ENCODE assay signal across 21 cellular contexts in genomic region chrX:115553171-115553570, GRCh38.
"Had no signal": no experiment of that assay in that cellular context is flagged by ENCODE, and none has a peak within 500 bp of the region (broad histone marks: within the 10 kb centered on the region; RNA-seq: fewer than 3 reads in every experiment).

No MANE protein-coding gene starts in this region.

- H3K27me3 ChIP-seq: ascending aorta, ovary, sigmoid colon, thyroid gland had no signal

- H3K4me1 Mint-ChIP-seq: activated CD4-positive, alpha-beta T cell treated with anti-CD3 and anti-CD28 coated beads for 36 hours; activated naive CD4-positive, alpha-beta T cell treated with anti-CD3 and anti-CD28 coated beads, Interleukin-2, amount 10 ng/mL, durations not matched to agents 7 days and 5 days; stimulated activated effector memory CD8-positive, alpha-beta T cell treated with anti-CD3 and anti-CD28 coated beads, Interleukin-12 subunit alpha, Interleukin-12 subunit beta, amount 100 ng/mL, for 72 hours had no signal

- H3K27ac ChIP-seq: ascending aorta, breast epithelium, heart left ventricle, ovary, sigmoid colon, thyroid gland, VCaP had no signal

- H3K9me3 ChIP-seq: ascending aorta, breast epithelium, heart left ventricle, ovary, sigmoid colon, thyroid gland had no signal

- ATAC-seq: activated CD4-positive, alpha-beta T cell treated with anti-CD3 and anti-CD28 coated beads for 36 hours; heart left ventricle; left cardiac atrium; stimulated activated effector memory CD8-positive, alpha-beta T cell treated with anti-CD3 and anti-CD28 coated beads, Interleukin-12 subunit alpha, Interleukin-12 subunit beta, amount 100 ng/mL, for 72 hours had no signal

- H3K36me3 Mint-ChIP-seq: activated CD4-positive, alpha-beta memory T cell treated with anti-CD3 and anti-CD28 coated beads for 36 hours; activated naive CD4-positive, alpha-beta T cell treated with anti-CD3 and anti-CD28 coated beads, Interleukin-2, amount 10 ng/mL, durations not matched to agents 7 days and 5 days; stimulated activated effector memory CD8-positive, alpha-beta T cell treated with anti-CD3 and anti-CD28 coated beads, Interleukin-12 subunit alpha, Interleukin-12 subunit beta, amount 100 ng/mL, for 72 hours had no signal

- H3K9me3 Mint-ChIP-seq: activated CD4-positive, alpha-beta memory T cell treated with anti-CD3 and anti-CD28 coated beads for 36 hours; activated naive CD4-positive, alpha-beta T cell treated with anti-CD3 and anti-CD28 coated beads, Interleukin-2, amount 10 ng/mL, durations not matched to agents 7 days and 5 days; activated T-cell treated with anti-CD3 and anti-CD28 coated beads, Interleukin-2, amount 50 U/mL, for 24 hours had no signal

- H3K4me1 ChIP-seq: ascending aorta, breast epithelium, heart left ventricle, sigmoid colon, thyroid gland had no signal

- DNase-seq: activated CD4-positive, alpha-beta memory T cell treated with anti-CD3 and anti-CD28 coated beads for 36 hours; activated CD4-positive, alpha-beta T cell treated with anti-CD3 and anti-CD28 coated beads for 36 hours; activated naive CD4-positive, alpha-beta T cell treated with anti-CD3 and anti-CD28 coated beads, Interleukin-2, amount 10 ng/mL, durations not matched to agents 7 days and 5 days; activated T-cell treated with anti-CD3 and anti-CD28 coated beads, Interleukin-2, amount 50 U/mL, for 24 hours; cerebellar nuclear complex; effector CD8-positive, alpha-beta T cell; foreskin melanocyte; heart left ventricle; left cardiac atrium; midbrain; ovary; sigmoid colon; stimulated activated CD4-positive, alpha-beta T cell treated with anti-CD3 and anti-CD28 coated beads, Interleukin-12 subunit alpha, Interleukin-12 subunit beta, amount 100 ng/mL, for 4 hours; stimulated activated CD4-positive, alpha-beta T cell treated with anti-CD3 and anti-CD28 coated beads, Interleukin-2, amount 100 ng/mL, for 24 hours; thyroid gland had no signal

- H3K4me3 ChIP-seq: ascending aorta, breast epithelium, heart left ventricle, lung, ovary, sigmoid colon, thyroid gland had no signal

- H3K36me3 ChIP-seq: ascending aorta, breast epithelium, heart left ventricle, ovary, sigmoid colon, thyroid gland had no signal

- H3K4me3 Mint-ChIP-seq: activated CD4-positive, alpha-beta memory T cell treated with anti-CD3 and anti-CD28 coated beads for 36 hours; activated CD4-positive, alpha-beta T cell treated with anti-CD3 and anti-CD28 coated beads for 36 hours; activated naive CD4-positive, alpha-beta T cell treated with anti-CD3 and anti-CD28 coated beads, Interleukin-2, amount 10 ng/mL, durations not matched to agents 7 days and 5 days; activated T-cell treated with anti-CD3 and anti-CD28 coated beads, Interleukin-2, amount 50 U/mL, for 24 hours; stimulated activated effector memory CD8-positive, alpha-beta T cell treated with anti-CD3 and anti-CD28 coated beads, Interleukin-12 subunit alpha, Interleukin-12 subunit beta, amount 100 ng/mL, for 72 hours had no signal

- FAIRE-seq: endothelial cell of umbilical vein had no signal

- H3K27ac Mint-ChIP-seq: activated CD4-positive, alpha-beta memory T cell treated with anti-CD3 and anti-CD28 coated beads for 36 hours; activated CD4-positive, alpha-beta T cell treated with anti-CD3 and anti-CD28 coated beads for 36 hours; activated naive CD4-positive, alpha-beta T cell treated with anti-CD3 and anti-CD28 coated beads, Interleukin-2, amount 10 ng/mL, durations not matched to agents 7 days and 5 days; activated T-cell treated with anti-CD3 and anti-CD28 coated beads, Interleukin-2, amount 50 U/mL, for 24 hours; stimulated activated effector memory CD8-positive, alpha-beta T cell treated with anti-CD3 and anti-CD28 coated beads, Interleukin-12 subunit alpha, Interleukin-12 subunit beta, amount 100 ng/mL, for 72 hours had no signal
